Comparison of ENCODE assay signal across 14 cellular contexts in the genomic region with DNA sequence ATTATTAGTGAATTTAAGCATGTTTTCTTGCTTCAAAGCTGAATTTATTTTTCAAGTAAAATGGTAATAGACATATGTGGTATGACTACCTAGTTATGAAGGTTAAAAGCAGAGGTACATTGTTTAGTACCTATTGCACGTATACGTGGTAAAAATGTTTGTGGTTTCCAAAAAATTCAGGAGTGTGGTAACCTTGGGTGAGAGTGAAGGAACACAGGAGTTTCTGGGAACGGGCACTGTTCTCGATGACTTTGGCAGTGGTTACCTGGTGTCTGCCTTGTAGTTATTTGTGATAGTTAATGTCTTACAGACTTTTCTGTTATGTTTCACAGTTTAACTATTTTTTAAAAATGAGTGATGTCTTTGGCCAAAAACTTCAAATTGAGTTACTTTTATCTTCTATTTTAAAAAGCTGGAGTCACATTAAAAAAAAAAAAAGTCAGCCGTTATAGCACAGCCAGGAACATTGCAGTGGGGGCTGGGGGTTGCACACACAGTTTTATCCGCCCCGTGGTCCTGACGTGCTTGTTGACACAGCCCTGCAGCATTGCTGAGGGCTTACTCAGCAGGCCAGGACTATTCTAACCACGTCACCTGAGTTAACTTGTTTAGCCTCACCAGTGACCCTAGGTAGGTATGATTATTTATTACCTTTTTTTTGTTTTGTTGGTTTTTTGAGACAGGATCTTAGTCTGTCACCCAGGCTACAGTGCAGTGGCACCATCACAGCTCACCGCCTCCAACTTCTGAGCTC. TPM values are rescaled to one million over a fixed set of nuclear protein-coding genes. Genes with fewer than 3 reads are reported as not detected.
A peak's percentile ranks its signal among the peaks of the same experiment; 100 is the strongest.
DNase-seq lines count a peak whose midpoint lies in the region; ATAC-seq and TF ChIP-seq lines count a peak whose summit lies in the region.
"Had no signal": no experiment of that assay in that cellular context is flagged by ENCODE, and none has a peak within 500 bp of the region (broad histone marks: within the 10 kb centered on the region; RNA-seq: fewer than 3 reads in every experiment).

No MANE protein-coding gene starts in this region.

- no peaks in the 10 kb centered on the region for H3K9me3 Mint-ChIP-seq in neural crest cell
- H3K9me3 Mint-ChIP-seq: activated T-helper 2 cell treated with anti-CD3 and anti-CD28 coated beads, Interferon-gamma antibody, Interleukin-2, Interleukin-4, amounts not matched to agents 10 μg/mL and 5 μg/mL and 100 μg/mL, durations not matched to agents 14 hours and 24 hours and 36 hours had no signal

- WGBS in SK-N-SH (ENCODE audit: low lambda C conversion rate), result 79% methylated on average over 10 of the region's 10 CpGs
- 47 to 59% methylated on average over 10 of the region's 10 CpGs for WGBS in esophagus squamous epithelium, 2 donors

- peaks cover 22% of the 10 kb centered on the region for H3F3A ChIP-seq in SK-N-SH (replicated peaks; ENCODE audit: insufficient read depth)

- no peak overlapping the region for H3K4me3 Mint-ChIP-seq in neural crest cell

- 0 out of 2 replicates have a peak overlapping the region, but pooled peaks have one; percentile 3 for H3K4me2 ChIP-seq in SK-N-SH
- H3K4me2 ChIP-seq: BLaER1 treated with 17β-estradiol and CSF1 and Interleukin-3, amounts not matched to agents 10 nM and 100 nM had no signal

- H2AFZ ChIP-seq in SK-N-SH (ENCODE audit: low read depth), result no peak overlapping the region

- H3K27ac Mint-ChIP-seq in neural crest cell (ENCODE audit: unreplicated experiment), result peak overlapping the region; percentile 35
- H3K27ac Mint-ChIP-seq: activated T-helper 2 cell treated with anti-CD3 and anti-CD28 coated beads, Interferon-gamma antibody, Interleukin-2, Interleukin-4, amounts not matched to agents 10 μg/mL and 5 μg/mL and 100 μg/mL, durations not matched to agents 14 hours and 24 hours and 36 hours had no signal

- peaks cover 21% of the 10 kb centered on the region for H3K36me3 Mint-ChIP-seq in neural crest cell (ENCODE audit: low read depth)

- intact Hi-C loops in esophagus squamous epithelium (cut with DNase I), result no loop called here

- H3K79me2 ChIP-seq in SK-N-SH (ENCODE audit: insufficient read depth), result peaks cover 88% of the 10 kb centered on the region

- ATAC-seq in omental fat pad (ENCODE audit: low FRiP score), result no peak
- no peak for ATAC-seq in HG03520 (IDR thresholded peaks at IDR 0.05; ENCODE audit: unreplicated experiment)

- CTCF ChIA-PET in SK-N-SH (lab: Yijun Ruan, JAX), result interaction anchor here (1.0 kb wide), 1 partner anchor 17 kb away, joined by 3 read pairs; a partner anchor contains a TSS

- TF ChIP-seq POLR2A in esophagus squamous epithelium (IDR thresholded peaks at IDR 0.05), result no peak

- TF ChIP-seq EP300 in SK-N-SH (IDR thresholded peaks at IDR 0.05; ENCODE audit: borderline replicate concordance in 1 of 2, low read depth in 1 of 2, low read length in 1 of 2), result no peak

- POLR2A ChIA-PET in SK-N-SH (lab: Yijun Ruan, JAX), result no interaction called here

- H3K4me3 ChIP-seq in SK-N-SH (ENCODE audit: low read depth in 2 of 2, low read length in 1 of 2) (no peak overlapping the region), esophagus squamous epithelium (no peak overlapping the region)
- H3K4me3 ChIP-seq: BLaER1 treated with 17β-estradiol and CSF1 and Interleukin-3, amounts not matched to agents 10 nM and 100 nM; dorsolateral prefrontal cortex; uterus had no signal

- no peaks in the 10 kb centered on the region for H3K9me2 ChIP-seq in SK-N-SH

- peaks cover 51 to 57% of the 10 kb centered on the region in 2 experiments for H3K36me3 ChIP-seq in SK-N-SH (replicated peaks in 1 of 2; ENCODE audit: control insufficient read depth in 1 of 2, insufficient read depth in 2 of 2, low read length in 1 of 2)
- H3K36me3 ChIP-seq in esophagus squamous epithelium, result peaks cover 0 to 93% (median 32%) of the 10 kb centered on the region in 3 donors
- H3K36me3 ChIP-seq: uterus had no signal

- no peak for TF ChIP-seq RAD21 in SK-N-SH (IDR thresholded peaks at IDR 0.05; ENCODE audit: low read length)

- DNase-seq in ELR (ENCODE audit: low read depth) (peak; percentile 86), SK-N-SH (no peak), esophagus squamous epithelium (lab: John Stamatoyannopoulos, UW) (no peak), neural crest cell (ENCODE audit: low read depth, low spot score) (no peak), ecto neural progenitor cell (ENCODE audit: low spot score) (no peak), omental fat pad (ENCODE audit: low spot score) (no peak), iPS-NIHi11 (ENCODE audit: low spot score) (no peak)
- DNase-seq: dorsolateral prefrontal cortex, NCI-H1417 treated with DMSO at 0.1 percent for 48 hours, uterus had no signal

- 0 out of 4 replicates have a peak, but pooled peaks cover 0 to 17% of the 10 kb centered on the region in 2 experiments for H3K4me1 ChIP-seq in SK-N-SH (ENCODE audit: control insufficient read depth in 1 of 2, insufficient read depth in 2 of 2, low read depth in 1 of 2, low read length in 1 of 2)
- peaks cover 0 to 66% (median 17%) of the 10 kb centered on the region in 3 donors for H3K4me1 ChIP-seq in esophagus squamous epithelium
- H3K4me1 ChIP-seq: uterus had no signal

- H3K27ac ChIP-seq in SK-N-SH (ENCODE audit: low read depth in 2 of 2, low read length in 1 of 2), result peak overlapping the region in 1 of 2 experiments; percentile 13; a peak in 1 of 4 replicates
- H3K27ac ChIP-seq in esophagus squamous epithelium, result peak overlapping the region in 3 of 4 donors; percentile 30 to 69 (median 38)
- H3K27ac ChIP-seq: BLaER1 treated with 17β-estradiol and CSF1 and Interleukin-3, amounts not matched to agents 10 nM and 100 nM; dorsolateral prefrontal cortex; HL-60 had no signal

- H3K27me3 ChIP-seq in SK-N-SH (ENCODE audit: insufficient read depth) (no peaks in the 10 kb centered on the region), esophagus squamous epithelium (no peaks in the 10 kb centered on the region)
- H3K27me3 ChIP-seq: BLaER1 treated with 17β-estradiol and CSF1 and Interleukin-3, amounts not matched to agents 10 nM and 100 nM; dorsolateral prefrontal cortex; uterus had no signal

- no peaks in the 10 kb centered on the region for H3K4me1 Mint-ChIP-seq in neural crest cell

- H3K9me3 ChIP-seq in SK-N-SH, result no peaks in the 10 kb centered on the region
- H3K9me3 ChIP-seq in esophagus squamous epithelium, result no peaks in the 10 kb centered on the region
- H3K9me3 ChIP-seq: BLaER1 treated with 17β-estradiol and CSF1 and Interleukin-3, amounts not matched to agents 10 nM and 100 nM; uterus had no signal

- peaks cover 28% of the 10 kb centered on the region; the same call in 1 of the 2 replicates for H4K20me1 ChIP-seq in SK-N-SH (ENCODE audit: insufficient read depth)

- TF ChIP-seq CTCF in SK-N-SH (IDR thresholded peaks at IDR 0.05) (no peak), esophagus squamous epithelium (IDR thresholded peaks at IDR 0.05) (no peak), neural crest cell (conservative IDR thresholded peaks at IDR 0.05) (no peak), omental fat pad (IDR thresholded peaks at IDR 0.05) (no peak)

- H3K27me3 Mint-ChIP-seq in neural crest cell (ENCODE audit: low read depth), result no peaks in the 10 kb centered on the region

- H3K9ac ChIP-seq in SK-N-SH, result no peak overlapping the region

TF ChIP-seq in SK-N-SH, 30 proteins besides CTCF, POLR2A, EP300 and RAD21 (continues in another document):
- TF ChIP-seq NFIC (IDR thresholded peaks at IDR 0.05; ENCODE audit: borderline replicate concordance), result no peak
- TF ChIP-seq EZH2phosphoT487 (IDR thresholded peaks at IDR 0.05; ENCODE audit: borderline replicate concordance, low read depth), result no peak
- TF ChIP-seq, protein P1, sequence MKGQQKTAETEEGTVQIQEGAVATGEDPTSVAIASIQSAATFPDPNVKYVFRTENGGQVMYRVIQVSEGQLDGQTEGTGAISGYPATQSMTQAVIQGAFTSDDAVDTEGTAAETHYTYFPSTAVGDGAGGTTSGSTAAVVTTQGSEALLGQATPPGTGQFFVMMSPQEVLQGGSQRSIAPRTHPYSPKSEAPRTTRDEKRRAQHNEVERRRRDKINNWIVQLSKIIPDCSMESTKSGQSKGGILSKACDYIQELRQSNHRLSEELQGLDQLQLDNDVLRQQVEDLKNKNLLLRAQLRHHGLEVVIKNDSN (IDR thresholded peaks at IDR 0.05; ENCODE audit: borderline replicate concordance, low read depth), result no peak
- TF ChIP-seq MXI1 (IDR thresholded peaks at IDR 0.05; ENCODE audit: low read depth, low read length), result no peak
- TF ChIP-seq SMC3 (IDR thresholded peaks at IDR 0.05; ENCODE audit: low read depth, low read length), result no peak
- TF ChIP-seq FOXJ3 (CRISPR knock-in tag; IDR thresholded peaks at IDR 0.05), result no peak
- TF ChIP-seq, protein P2, sequence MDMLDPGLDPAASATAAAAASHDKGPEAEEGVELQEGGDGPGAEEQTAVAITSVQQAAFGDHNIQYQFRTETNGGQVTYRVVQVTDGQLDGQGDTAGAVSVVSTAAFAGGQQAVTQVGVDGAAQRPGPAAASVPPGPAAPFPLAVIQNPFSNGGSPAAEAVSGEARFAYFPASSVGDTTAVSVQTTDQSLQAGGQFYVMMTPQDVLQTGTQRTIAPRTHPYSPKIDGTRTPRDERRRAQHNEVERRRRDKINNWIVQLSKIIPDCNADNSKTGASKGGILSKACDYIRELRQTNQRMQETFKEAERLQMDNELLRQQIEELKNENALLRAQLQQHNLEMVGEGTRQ (IDR thresholded peaks at IDR 0.05; ENCODE audit: borderline replicate concordance, low read depth, low read length), result no peak

RNA-seq across cellular contexts. Expression of a gene that starts 10.9 kb away (rescaled TPM):
- 36.9 and 67.4 TPM in 2 replicates for polyA plus RNA-seq in SK-N-SH (2012; rRNA removed)
- 40.6 and 51.8 TPM in 2 replicates for polyA plus RNA-seq in SK-N-SH (2012; cell fraction: cytosol; rRNA removed)
- 34.4 and 41.1 TPM in 2 replicates for polyA plus RNA-seq in SK-N-SH (2012; cell fraction: nucleus; rRNA removed)
- total RNA-seq in esophagus squamous epithelium (10 to 100 TPM; 45.6 to 68.0 (median 48.6) TPM), neural crest cell (247 and 261 TPM in 2 replicates), omental fat pad (10 to 100 TPM; 22.7 to 28.5 (median 23.8) TPM)

RNA-seq across cellular contexts. Expression of a gene that starts 17.0 kb away (rescaled TPM):
- 53.6 and 57.3 TPM in 2 replicates for polyA plus RNA-seq in SK-N-SH (2012; rRNA removed)
- polyA plus RNA-seq in SK-N-SH (2012; cell fraction: cytosol; rRNA removed), result 5.9 and 8.9 TPM in 2 replicates
- 414 and 492 TPM in 2 replicates for polyA plus RNA-seq in SK-N-SH (2012; cell fraction: nucleus; rRNA removed)
- total RNA-seq in esophagus squamous epithelium, result 10 to 100 TPM in 3 of 4 donors, 1 to 10 TPM in 1; 8.6 to 37.6 (median 24.7) TPM
- total RNA-seq in neural crest cell, result 111 and 113 TPM in 2 replicates
- 10 to 100 TPM; 27.3 to 73.3 (median 51.6) TPM for total RNA-seq in omental fat pad
